Comparison of ENCODE assay signal across 1 cellular context in the genomic region with DNA sequence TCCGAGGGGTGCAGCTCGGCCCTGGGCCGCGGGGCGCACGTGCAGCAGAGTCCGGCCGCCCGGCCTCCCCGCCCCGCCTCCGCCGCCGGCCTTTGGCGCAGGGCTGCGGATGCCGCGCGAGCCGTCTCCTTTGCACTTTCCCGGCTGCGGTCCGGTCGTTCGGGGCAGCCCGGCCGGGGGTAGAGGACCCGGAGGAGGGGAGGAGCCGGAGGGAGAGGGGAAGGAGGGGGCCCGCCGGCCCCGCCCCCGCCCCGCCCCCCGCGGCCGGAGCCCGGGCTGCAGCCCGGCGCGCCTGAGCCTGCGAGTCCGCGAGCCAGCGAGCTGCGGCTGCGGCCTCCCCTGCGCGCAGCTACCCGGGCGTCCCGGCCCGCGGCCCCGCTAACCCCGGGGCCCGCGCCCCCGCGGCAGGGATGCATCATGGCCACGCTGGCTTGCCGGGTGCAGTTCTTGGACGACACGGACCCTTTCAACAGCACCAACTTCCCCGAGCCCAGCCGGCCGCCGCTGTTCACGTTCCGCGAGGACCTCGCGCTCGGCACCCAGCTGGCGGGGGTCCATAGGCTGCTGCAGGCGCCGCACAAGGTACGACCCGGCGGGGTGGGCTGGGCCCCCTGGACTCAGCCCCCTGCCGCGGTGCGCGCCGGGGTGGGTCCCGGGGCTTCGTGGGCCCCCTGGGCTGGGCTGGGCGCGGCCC.
TF ChIP-seq lines count a peak whose summit lies in the region.

A gene (plus strand): TSS at position 295 of the 694 bp plus-strand sequence. CDS start 123 bp downstream, at position 418.

TF ChIP-seq in H1, 55 proteins besides CTCF, POLR2A, EP300 and RAD21:
- peak; percentile 65 for TF ChIP-seq PHF8 (conservative IDR thresholded peaks at IDR 0.05; ENCODE audit: low read depth, low read length)
- TF ChIP-seq EZH2 (IDR thresholded peaks at IDR 0.05; ENCODE audit: low read depth, low read length, severe bottlenecking): no peak
- TF ChIP-seq, protein P1, sequence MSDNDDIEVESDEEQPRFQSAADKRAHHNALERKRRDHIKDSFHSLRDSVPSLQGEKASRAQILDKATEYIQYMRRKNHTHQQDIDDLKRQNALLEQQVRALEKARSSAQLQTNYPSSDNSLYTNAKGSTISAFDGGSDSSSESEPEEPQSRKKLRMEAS (IDR thresholded peaks at IDR 0.05): peak; percentile 46; the same call in 1 of the 2 replicates
- no peak for TF ChIP-seq FOSL1 (IDR thresholded peaks at IDR 0.05; ENCODE audit: insufficient read depth, low read depth, low read length)
- TF ChIP-seq, protein P2, sequence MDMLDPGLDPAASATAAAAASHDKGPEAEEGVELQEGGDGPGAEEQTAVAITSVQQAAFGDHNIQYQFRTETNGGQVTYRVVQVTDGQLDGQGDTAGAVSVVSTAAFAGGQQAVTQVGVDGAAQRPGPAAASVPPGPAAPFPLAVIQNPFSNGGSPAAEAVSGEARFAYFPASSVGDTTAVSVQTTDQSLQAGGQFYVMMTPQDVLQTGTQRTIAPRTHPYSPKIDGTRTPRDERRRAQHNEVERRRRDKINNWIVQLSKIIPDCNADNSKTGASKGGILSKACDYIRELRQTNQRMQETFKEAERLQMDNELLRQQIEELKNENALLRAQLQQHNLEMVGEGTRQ (IDR thresholded peaks at IDR 0.05; ENCODE audit: low read length): no peak
- no peak for TF ChIP-seq SP4 (IDR thresholded peaks at IDR 0.05; ENCODE audit: low read length)
- no peak for TF ChIP-seq BACH1 (IDR thresholded peaks at IDR 0.05; ENCODE audit: low read length)
- TF ChIP-seq SIX5 (IDR thresholded peaks at IDR 0.05; ENCODE audit: low read depth, low read length): no peak
- no peak for TF ChIP-seq MAFK (IDR thresholded peaks at IDR 0.05; ENCODE audit: low read depth, low read length)
- TF ChIP-seq CREB1 (IDR thresholded peaks at IDR 0.05): no peak
- TF ChIP-seq YY1 (IDR thresholded peaks at IDR 0.05; ENCODE audit: low read depth, low read length): no peak
- peak; percentile 67; the same call in 1 of the 2 replicates for TF ChIP-seq RBBP5 (IDR thresholded peaks at IDR 0.05; ENCODE audit: borderline replicate concordance, low read depth, low read length)
- no peak for TF ChIP-seq ZNF274 (IDR thresholded peaks at IDR 0.05; ENCODE audit: borderline replicate concordance, extremely low read depth, low read length)
- TF ChIP-seq ASH2L (IDR thresholded peaks at IDR 0.05; ENCODE audit: low read length): peak; percentile 22
- no peak for TF ChIP-seq BRCA1 (IDR thresholded peaks at IDR 0.05; ENCODE audit: low read depth, low read length)
- TF ChIP-seq HDAC6 (IDR thresholded peaks at IDR 0.05; ENCODE audit: low read depth, low read length): no peak
- TF ChIP-seq NRF1 (IDR thresholded peaks at IDR 0.05; ENCODE audit: low read depth, low read length): no peak
- TF ChIP-seq TAF1 (IDR thresholded peaks at IDR 0.05; ENCODE audit: low read depth, low read length): peak; percentile 61
- no peak for TF ChIP-seq HDAC2 (IDR thresholded peaks at IDR 0.05; ENCODE audit: borderline replicate concordance in 1 of 2, low read depth in 2 of 2, low read length in 2 of 2)
- TF ChIP-seq TAF7 (optimal IDR thresholded peaks at IDR 0.05; ENCODE audit: borderline replicate concordance, low read depth, low read length): no peak
- TF ChIP-seq GTF2F1 (IDR thresholded peaks at IDR 0.05; ENCODE audit: borderline replicate concordance, low read depth, low read length): no peak
- TF ChIP-seq TEAD4 (IDR thresholded peaks at IDR 0.05; ENCODE audit: low read depth, low read length): no peak
- peak; percentile 88 for TF ChIP-seq KDM4A (IDR thresholded peaks at IDR 0.05; ENCODE audit: low read depth, low read length, severe bottlenecking)
- no peak for TF ChIP-seq TCF12 (IDR thresholded peaks at IDR 0.05; ENCODE audit: low read depth, low read length)
- peak; percentile 27 for TF ChIP-seq RNF2 (IDR thresholded peaks at IDR 0.05; ENCODE audit: borderline replicate concordance, low read depth, low read length, missing control alignments, poor library complexity, severe bottlenecking)
- no peak for TF ChIP-seq CEBPB (IDR thresholded peaks at IDR 0.05; ENCODE audit: low read depth, low read length)
- TF ChIP-seq EGR1 (IDR thresholded peaks at IDR 0.05; ENCODE audit: borderline replicate concordance, low read depth, low read length): no peak
- no peak for TF ChIP-seq BCL11A (IDR thresholded peaks at IDR 0.05; ENCODE audit: low read depth in 2 of 2, low read length in 2 of 2)
- no peak for TF ChIP-seq POLR2AphosphoS5 (IDR thresholded peaks at IDR 0.05; ENCODE audit: low read depth, low read length)
- TF ChIP-seq RXRA (IDR thresholded peaks at IDR 0.05; ENCODE audit: insufficient read depth, low read depth, low read length): no peak
- TF ChIP-seq SUZ12 (IDR thresholded peaks at IDR 0.05; ENCODE audit: low read length): 0 out of 2 replicates have a peak, but pooled peaks have one; percentile 11
- TF ChIP-seq, protein P3, sequence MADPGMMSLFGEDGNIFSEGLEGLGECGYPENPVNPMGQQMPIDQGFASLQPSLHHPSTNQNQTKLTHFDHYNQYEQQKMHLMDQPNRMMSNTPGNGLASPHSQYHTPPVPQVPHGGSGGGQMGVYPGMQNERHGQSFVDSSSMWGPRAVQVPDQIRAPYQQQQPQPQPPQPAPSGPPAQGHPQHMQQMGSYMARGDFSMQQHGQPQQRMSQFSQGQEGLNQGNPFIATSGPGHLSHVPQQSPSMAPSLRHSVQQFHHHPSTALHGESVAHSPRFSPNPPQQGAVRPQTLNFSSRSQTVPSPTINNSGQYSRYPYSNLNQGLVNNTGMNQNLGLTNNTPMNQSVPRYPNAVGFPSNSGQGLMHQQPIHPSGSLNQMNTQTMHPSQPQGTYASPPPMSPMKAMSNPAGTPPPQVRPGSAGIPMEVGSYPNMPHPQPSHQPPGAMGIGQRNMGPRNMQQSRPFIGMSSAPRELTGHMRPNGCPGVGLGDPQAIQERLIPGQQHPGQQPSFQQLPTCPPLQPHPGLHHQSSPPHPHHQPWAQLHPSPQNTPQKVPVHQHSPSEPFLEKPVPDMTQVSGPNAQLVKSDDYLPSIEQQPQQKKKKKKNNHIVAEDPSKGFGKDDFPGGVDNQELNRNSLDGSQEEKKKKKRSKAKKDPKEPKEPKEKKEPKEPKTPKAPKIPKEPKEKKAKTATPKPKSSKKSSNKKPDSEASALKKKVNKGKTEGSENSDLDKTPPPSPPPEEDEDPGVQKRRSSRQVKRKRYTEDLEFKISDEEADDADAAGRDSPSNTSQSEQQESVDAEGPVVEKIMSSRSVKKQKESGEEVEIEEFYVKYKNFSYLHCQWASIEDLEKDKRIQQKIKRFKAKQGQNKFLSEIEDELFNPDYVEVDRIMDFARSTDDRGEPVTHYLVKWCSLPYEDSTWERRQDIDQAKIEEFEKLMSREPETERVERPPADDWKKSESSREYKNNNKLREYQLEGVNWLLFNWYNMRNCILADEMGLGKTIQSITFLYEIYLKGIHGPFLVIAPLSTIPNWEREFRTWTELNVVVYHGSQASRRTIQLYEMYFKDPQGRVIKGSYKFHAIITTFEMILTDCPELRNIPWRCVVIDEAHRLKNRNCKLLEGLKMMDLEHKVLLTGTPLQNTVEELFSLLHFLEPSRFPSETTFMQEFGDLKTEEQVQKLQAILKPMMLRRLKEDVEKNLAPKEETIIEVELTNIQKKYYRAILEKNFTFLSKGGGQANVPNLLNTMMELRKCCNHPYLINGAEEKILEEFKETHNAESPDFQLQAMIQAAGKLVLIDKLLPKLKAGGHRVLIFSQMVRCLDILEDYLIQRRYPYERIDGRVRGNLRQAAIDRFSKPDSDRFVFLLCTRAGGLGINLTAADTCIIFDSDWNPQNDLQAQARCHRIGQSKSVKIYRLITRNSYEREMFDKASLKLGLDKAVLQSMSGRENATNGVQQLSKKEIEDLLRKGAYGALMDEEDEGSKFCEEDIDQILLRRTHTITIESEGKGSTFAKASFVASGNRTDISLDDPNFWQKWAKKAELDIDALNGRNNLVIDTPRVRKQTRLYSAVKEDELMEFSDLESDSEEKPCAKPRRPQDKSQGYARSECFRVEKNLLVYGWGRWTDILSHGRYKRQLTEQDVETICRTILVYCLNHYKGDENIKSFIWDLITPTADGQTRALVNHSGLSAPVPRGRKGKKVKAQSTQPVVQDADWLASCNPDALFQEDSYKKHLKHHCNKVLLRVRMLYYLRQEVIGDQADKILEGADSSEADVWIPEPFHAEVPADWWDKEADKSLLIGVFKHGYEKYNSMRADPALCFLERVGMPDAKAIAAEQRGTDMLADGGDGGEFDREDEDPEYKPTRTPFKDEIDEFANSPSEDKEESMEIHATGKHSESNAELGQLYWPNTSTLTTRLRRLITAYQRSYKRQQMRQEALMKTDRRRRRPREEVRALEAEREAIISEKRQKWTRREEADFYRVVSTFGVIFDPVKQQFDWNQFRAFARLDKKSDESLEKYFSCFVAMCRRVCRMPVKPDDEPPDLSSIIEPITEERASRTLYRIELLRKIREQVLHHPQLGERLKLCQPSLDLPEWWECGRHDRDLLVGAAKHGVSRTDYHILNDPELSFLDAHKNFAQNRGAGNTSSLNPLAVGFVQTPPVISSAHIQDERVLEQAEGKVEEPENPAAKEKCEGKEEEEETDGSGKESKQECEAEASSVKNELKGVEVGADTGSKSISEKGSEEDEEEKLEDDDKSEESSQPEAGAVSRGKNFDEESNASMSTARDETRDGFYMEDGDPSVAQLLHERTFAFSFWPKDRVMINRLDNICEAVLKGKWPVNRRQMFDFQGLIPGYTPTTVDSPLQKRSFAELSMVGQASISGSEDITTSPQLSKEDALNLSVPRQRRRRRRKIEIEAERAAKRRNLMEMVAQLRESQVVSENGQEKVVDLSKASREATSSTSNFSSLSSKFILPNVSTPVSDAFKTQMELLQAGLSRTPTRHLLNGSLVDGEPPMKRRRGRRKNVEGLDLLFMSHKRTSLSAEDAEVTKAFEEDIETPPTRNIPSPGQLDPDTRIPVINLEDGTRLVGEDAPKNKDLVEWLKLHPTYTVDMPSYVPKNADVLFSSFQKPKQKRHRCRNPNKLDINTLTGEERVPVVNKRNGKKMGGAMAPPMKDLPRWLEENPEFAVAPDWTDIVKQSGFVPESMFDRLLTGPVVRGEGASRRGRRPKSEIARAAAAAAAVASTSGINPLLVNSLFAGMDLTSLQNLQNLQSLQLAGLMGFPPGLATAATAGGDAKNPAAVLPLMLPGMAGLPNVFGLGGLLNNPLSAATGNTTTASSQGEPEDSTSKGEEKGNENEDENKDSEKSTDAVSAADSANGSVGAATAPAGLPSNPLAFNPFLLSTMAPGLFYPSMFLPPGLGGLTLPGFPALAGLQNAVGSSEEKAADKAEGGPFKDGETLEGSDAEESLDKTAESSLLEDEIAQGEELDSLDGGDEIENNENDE (IDR thresholded peaks at IDR 0.05; ENCODE audit: insufficient replicate concordance, low read length): no peak
- TF ChIP-seq SRF (IDR thresholded peaks at IDR 0.05; ENCODE audit: low read depth, low read length): no peak
- TF ChIP-seq JUN (IDR thresholded peaks at IDR 0.05; ENCODE audit: low read depth, low read length): no peak
- no peak for TF ChIP-seq CHD2 (IDR thresholded peaks at IDR 0.05; ENCODE audit: low read length)
